20 cellular contexts compared by ENCODE assay signal in the genomic region with DNA sequence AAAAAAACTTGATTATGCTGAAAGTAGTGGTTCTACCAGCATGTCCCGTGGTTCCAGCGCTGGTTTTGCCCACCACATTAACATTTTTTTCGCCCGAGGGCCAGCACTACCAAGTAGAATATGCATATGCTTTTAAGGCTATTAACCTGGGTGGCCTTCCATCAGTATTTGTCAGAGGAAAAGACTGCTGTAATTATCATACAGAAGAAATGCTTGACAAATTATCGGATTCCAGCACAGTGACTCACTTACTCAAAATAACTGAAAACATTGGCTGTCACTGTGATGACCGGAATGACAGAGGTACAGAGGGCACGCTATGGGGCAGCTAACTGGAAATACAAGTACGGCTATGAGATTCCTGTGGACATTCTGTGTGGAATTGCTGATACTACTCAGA. TPM values are rescaled to one million over a fixed set of nuclear protein-coding genes. Genes with fewer than 3 reads are reported as not detected.
A peak's percentile ranks its signal among the peaks of the same experiment; 100 is the strongest.
DNase-seq lines count a peak whose midpoint lies in the region; ATAC-seq and TF ChIP-seq lines count a peak whose summit lies in the region.
"Had no signal": no experiment of that assay in that cellular context is flagged by ENCODE, and none has a peak within 500 bp of the region (broad histone marks: within the 10 kb centered on the region; RNA-seq: fewer than 3 reads in every experiment).

No MANE protein-coding gene starts in this region.

- H3K27me3 Mint-ChIP-seq in stimulated activated naive B cell treated with anti-CD40 and anti-IgM and Interleukin-4, amounts not matched to agents 10 μg/mL and 1 μg/mL and 100 μg/mL, for 72 hours, result no peaks in the 10 kb centered on the region
- H3K27me3 Mint-ChIP-seq: activated B cell treated with CpG ODN at 0.5 μM for 24 hours; stimulated activated memory B cell treated with anti-CD40 and anti-IgM and Interleukin-4, amounts not matched to agents 10 μg/mL and 1 μg/mL and 100 μg/mL, for 72 hours had no signal

- H4K8ac ChIP-seq in IMR-90 (ENCODE audit: low read depth in 2 of 2, low read length in 2 of 2) (no peak overlapping the region), mesenchymal stem cell (ENCODE audit: low read length) (no peak overlapping the region)

- in situ Hi-C loops in IMR-90 (cut with MboI; ENCODE audit: low sequenced_read_pairs), result no loop called here

- no peaks in the 10 kb centered on the region for H4K20me1 ChIP-seq in DND-41 (ENCODE audit: insufficient read depth, low read length)
- H4K20me1 ChIP-seq in IMR-90 (ENCODE audit: insufficient read depth, low read length), result no peaks in the 10 kb centered on the region

- POLR2A ChIA-PET in IMR-90 (lab: Charles Lee; ENCODE audit: unreplicated experiment), result no interaction called here

- H4K91ac ChIP-seq in IMR-90 (ENCODE audit: insufficient read depth, low read depth, low read length), result no peak overlapping the region
- H4K91ac ChIP-seq in mesenchymal stem cell (ENCODE audit: low read length), result no peak overlapping the region

- H3K4me3 ChIP-seq in DND-41 (ENCODE audit: low read depth in 1 of 2, low read length in 2 of 2), result no peak overlapping the region
- no peak overlapping the region for H3K4me3 ChIP-seq in IMR-90 (ENCODE audit: insufficient read depth, low read depth, low read length)
- H3K4me3 ChIP-seq in mesenchymal stem cell (ENCODE audit: insufficient read depth in 1 of 2, low read depth in 1 of 2, low read length in 2 of 2), result no peak overlapping the region
- H3K4me3 ChIP-seq: adrenal gland, heart right ventricle, upper lobe of right lung had no signal

- no peak overlapping the region for H3K23ac ChIP-seq in IMR-90 (ENCODE audit: low read depth, low read length)
- H3K23ac ChIP-seq in mesenchymal stem cell (ENCODE audit: low read length in 2 of 2), result no peak overlapping the region

- H3K56ac ChIP-seq in IMR-90 (ENCODE audit: extremely low read depth, insufficient read depth, low read length), result no peak overlapping the region

- CTCF ChIA-PET in IMR-90 (lab: Yijun Ruan, JAX), result no interaction called here

- H3K18ac ChIP-seq in IMR-90 (ENCODE audit: low read depth, low read length) (no peak overlapping the region), mesenchymal stem cell (ENCODE audit: low read depth in 1 of 2, low read length in 2 of 2) (no peak overlapping the region)

- H3K4ac ChIP-seq in IMR-90 (ENCODE audit: low read depth, low read length) (no peak overlapping the region), mesenchymal stem cell (ENCODE audit: low read depth in 1 of 2, low read length in 2 of 2) (no peak overlapping the region)

- H2AFZ ChIP-seq in DND-41 (ENCODE audit: low read depth, low read length), result no peak overlapping the region
- no peak overlapping the region for H2AFZ ChIP-seq in IMR-90 (replicated peaks; ENCODE audit: low read length, poor library complexity)
- H2AFZ ChIP-seq in mesenchymal stem cell (ENCODE audit: low read depth, low read length), result no peak overlapping the region

- H3K27ac ChIP-seq in DND-41 (ENCODE audit: low read length) (no peak overlapping the region), IMR-90 (ENCODE audit: insufficient read depth, low read length) (no peak overlapping the region), mesenchymal stem cell (ENCODE audit: low read length, poor library complexity, severe bottlenecking) (peak overlapping the region; percentile 62)
- H3K27ac ChIP-seq: adrenal gland, epithelial cell of prostate, heart right ventricle, upper lobe of right lung had no signal

- no peaks in the 10 kb centered on the region for H3K4me1 Mint-ChIP-seq in stimulated activated naive B cell treated with anti-CD40 and anti-IgM and Interleukin-4, amounts not matched to agents 10 μg/mL and 1 μg/mL and 100 μg/mL, for 72 hours
- H3K4me1 Mint-ChIP-seq: activated B cell treated with CpG ODN at 0.5 μM for 24 hours; stimulated activated memory B cell treated with anti-CD40 and anti-IgM and Interleukin-4, amounts not matched to agents 10 μg/mL and 1 μg/mL and 100 μg/mL, for 72 hours had no signal

- H3K27me3 ChIP-seq in DND-41 (ENCODE audit: insufficient read depth, low read length, poor library complexity) (no peaks in the 10 kb centered on the region), IMR-90 (ENCODE audit: control insufficient read depth, insufficient read depth, low read length) (no peaks in the 10 kb centered on the region), mesenchymal stem cell (ENCODE audit: control insufficient read depth in 1 of 2, insufficient read depth in 1 of 2, low read length in 2 of 2) (peaks cover 0 to 17% of the 10 kb centered on the region in 2 experiments)
- H3K27me3 ChIP-seq: adrenal gland, upper lobe of right lung had no signal

- H3K9me3 ChIP-seq in DND-41 (ENCODE audit: insufficient read depth, low read length, severe bottlenecking) (no peaks in the 10 kb centered on the region), IMR-90 (ENCODE audit: control insufficient read depth, insufficient read depth, low read length) (no peaks in the 10 kb centered on the region), mesenchymal stem cell (ENCODE audit: control insufficient read depth, low read length) (no peaks in the 10 kb centered on the region)
- H3K9me3 ChIP-seq: adrenal gland, heart right ventricle, upper lobe of right lung had no signal

- no peak overlapping the region for H3K4me3 Mint-ChIP-seq in stimulated activated naive B cell treated with anti-CD40 and anti-IgM and Interleukin-4, amounts not matched to agents 10 μg/mL and 1 μg/mL and 100 μg/mL, for 72 hours
- H3K4me3 Mint-ChIP-seq: activated B cell treated with CpG ODN at 0.5 μM for 24 hours; stimulated activated memory B cell treated with anti-CD40 and anti-IgM and Interleukin-4, amounts not matched to agents 10 μg/mL and 1 μg/mL and 100 μg/mL, for 72 hours had no signal

- TF ChIP-seq CTCF in DND-41 (IDR thresholded peaks at IDR 0.05; ENCODE audit: borderline replicate concordance, extremely low read depth, low read length, poor library complexity, severe bottlenecking) (no peak), IMR-90 (conservative IDR thresholded peaks at IDR 0.05; ENCODE audit: low read depth, low read length) (no peak)

- no peak overlapping the region for H2BK20ac ChIP-seq in IMR-90 (ENCODE audit: low read depth, low read length)

- H3K36me3 ChIP-seq in DND-41 (ENCODE audit: insufficient read depth, low read length), result peaks cover 35% of the 10 kb centered on the region
- H3K36me3 ChIP-seq in IMR-90 (ENCODE audit: control insufficient read depth, insufficient read depth, low read length), result peaks cover 3% of the 10 kb centered on the region
- H3K36me3 ChIP-seq in mesenchymal stem cell (ENCODE audit: control insufficient read depth in 1 of 2, insufficient read depth in 2 of 2, low read depth in 1 of 2, low read length in 2 of 2), result peaks cover 0 to 27% of the 10 kb centered on the region in 2 experiments

- H2BK5ac ChIP-seq in IMR-90 (ENCODE audit: low read depth, low read length, poor library complexity, severe bottlenecking) (no peak overlapping the region), mesenchymal stem cell (ENCODE audit: low read depth, low read length, poor library complexity, severe bottlenecking) (no peak overlapping the region)

- H3K4me2 ChIP-seq in DND-41 (ENCODE audit: insufficient read depth, low read length) (no peak overlapping the region), IMR-90 (ENCODE audit: low read depth, low read length) (no peak overlapping the region), mesenchymal stem cell (ENCODE audit: low read length, poor library complexity, severe bottlenecking) (peak overlapping the region; percentile 22)

- H3K4me1 ChIP-seq in DND-41 (ENCODE audit: insufficient read depth, low read length) (no peaks in the 10 kb centered on the region), IMR-90 (ENCODE audit: control insufficient read depth, insufficient read depth, low read length) (no peaks in the 10 kb centered on the region), mesenchymal stem cell (ENCODE audit: control insufficient read depth, insufficient read depth, low read depth, low read length) (peaks cover 6% of the 10 kb centered on the region)
- H3K4me1 ChIP-seq: adrenal gland, heart right ventricle, upper lobe of right lung had no signal

- H2AK5ac ChIP-seq in IMR-90 (ENCODE audit: low read depth, low read length) (no peak overlapping the region), mesenchymal stem cell (ENCODE audit: low read length, severe bottlenecking) (no peak overlapping the region)

- peaks cover 10 to 19% of the 10 kb centered on the region in 2 donors for H3K36me3 Mint-ChIP-seq in stimulated activated naive B cell treated with anti-CD40 and anti-IgM and Interleukin-4, amounts not matched to agents 10 μg/mL and 1 μg/mL and 100 μg/mL, for 72 hours

- H2BK12ac ChIP-seq in mesenchymal stem cell (ENCODE audit: low read length in 2 of 2), result no peak overlapping the region

- intact Hi-C loops in IMR-90 (cut with micrococcal nuclease), result no loop called here

- no peaks in the 10 kb centered on the region for H3K9me1 ChIP-seq in IMR-90 (ENCODE audit: insufficient read depth, low read length)

- no peaks in the 10 kb centered on the region for H3K9me3 Mint-ChIP-seq in stimulated activated naive B cell treated with anti-CD40 and anti-IgM and Interleukin-4, amounts not matched to agents 10 μg/mL and 1 μg/mL and 100 μg/mL, for 72 hours
- H3K9me3 Mint-ChIP-seq: activated B cell treated with CpG ODN at 0.5 μM for 24 hours; stimulated activated memory B cell treated with anti-CD40 and anti-IgM and Interleukin-4, amounts not matched to agents 10 μg/mL and 1 μg/mL and 100 μg/mL, for 72 hours had no signal

- 54% methylated on average over 3 of the region's 8 CpGs; no CpG with 5 or more reads in 1 of the 2 experiments for WGBS in IMR-90 (ENCODE audit: extremely low coverage in 2 of 2, insufficient read length in 1 of 2), 2 experiments
- 25% methylated on average over 3 of the region's 8 CpGs for WGBS in mesenchymal stem cell

- H4K5ac ChIP-seq in IMR-90 (ENCODE audit: low read depth, low read length), result no peak overlapping the region

- no peak overlapping the region for H2AK9ac ChIP-seq in IMR-90 (replicated peaks; ENCODE audit: low read depth, low read length, poor library complexity)

- ATAC-seq in DND-41 (ENCODE audit: insufficient read depth, low read depth) (peak; percentile 31; the same call in 2 of the 3 replicates), IMR-90 (ENCODE audit: low read depth) (no peak), HG02840 (IDR thresholded peaks at IDR 0.05; ENCODE audit: low FRiP score, unreplicated experiment) (no peak), GM18873 (IDR thresholded peaks at IDR 0.05; ENCODE audit: low FRiP score, unreplicated experiment) (no peak)
- no peak for ATAC-seq in stimulated activated naive B cell treated with anti-CD40 and anti-IgM and Interleukin-4, amounts not matched to agents 10 μg/mL and 1 μg/mL and 100 μg/mL, for 72 hours (replicated peaks)
- ATAC-seq: heart right ventricle; left cardiac atrium; stimulated activated memory B cell treated with anti-CD40 and anti-IgM and Interleukin-4, amounts not matched to agents 10 μg/mL and 1 μg/mL and 100 μg/mL, for 72 hours; upper lobe of right lung had no signal

- H2BK15ac ChIP-seq in IMR-90 (ENCODE audit: low read depth, low read length) (no peak overlapping the region), mesenchymal stem cell (ENCODE audit: low read depth, poor library complexity, severe bottlenecking) (no peak overlapping the region)

- no peaks in the 10 kb centered on the region for H3K79me1 ChIP-seq in IMR-90 (ENCODE audit: low read depth in 1 of 2, low read length in 2 of 2)
- no peaks in the 10 kb centered on the region for H3K79me1 ChIP-seq in mesenchymal stem cell (replicated peaks; ENCODE audit: low read length, poor library complexity, severe bottlenecking)

- H3K27ac Mint-ChIP-seq in stimulated activated naive B cell treated with anti-CD40 and anti-IgM and Interleukin-4, amounts not matched to agents 10 μg/mL and 1 μg/mL and 100 μg/mL, for 72 hours, result no peak overlapping the region
- H3K27ac Mint-ChIP-seq: activated B cell treated with CpG ODN at 0.5 μM for 24 hours; stimulated activated memory B cell treated with anti-CD40 and anti-IgM and Interleukin-4, amounts not matched to agents 10 μg/mL and 1 μg/mL and 100 μg/mL, for 72 hours had no signal

- TF ChIP-seq RAD21 in IMR-90 (IDR thresholded peaks at IDR 0.05; ENCODE audit: low read length), result no peak

- H3K9ac ChIP-seq in DND-41 (ENCODE audit: low read depth, low read length), result no peak overlapping the region
- no peak overlapping the region for H3K9ac ChIP-seq in IMR-90 (ENCODE audit: low read depth, low read length)
- no peak overlapping the region for H3K9ac ChIP-seq in mesenchymal stem cell (ENCODE audit: low read length)

- H3K14ac ChIP-seq in IMR-90 (replicated peaks; ENCODE audit: low read depth, low read length) (no peak overlapping the region), mesenchymal stem cell (ENCODE audit: low read length in 2 of 2) (no peak overlapping the region)

- TF ChIP-seq POLR2A in IMR-90 (IDR thresholded peaks at IDR 0.05; ENCODE audit: low read depth, low read length), result no peak

- BruUV-seq in IMR-90 (replicated peaks; lab: Mats Ljungman, UMichigan), result no TSS peak

- no peak for DNase-seq in DND-41
- peak; percentile 3 for DNase-seq in IMR-90
- DNase-seq in dermis blood vessel endothelial cell, result peak; percentile 64
- peak; percentile 2 for DNase-seq in mesenchymal stem cell
- no peak for DNase-seq in KG1 (lab: John Stamatoyannopoulos, UW)
- DNase-seq in stimulated activated naive B cell treated with anti-CD40 and anti-IgM and Interleukin-4, amounts not matched to agents 10 μg/mL and 1 μg/mL and 100 μg/mL, for 72 hours, result no peak
- DNase-seq: activated B cell treated with CpG ODN at 0.5 μM for 24 hours; activated CD8-positive, alpha-beta memory T cell treated with anti-CD3 and anti-CD28 coated beads for 24 hours; adrenal gland; heart right ventricle; left cardiac atrium; NCI-H2081 treated with DMSO at 0.1 percent for 48 hours; NCI-H524 treated with DMSO at 0.1 percent for 48 hours; small intestine; upper lobe of right lung had no signal

- dilution Hi-C loops in IMR-90 (cut with HindIII; ENCODE audit: low sequenced_read_pairs, unreplicated experiment), result no loop called here

- no peak overlapping the region for H2BK120ac ChIP-seq in IMR-90 (ENCODE audit: low read depth, low read length)
- no peak overlapping the region for H2BK120ac ChIP-seq in mesenchymal stem cell (ENCODE audit: low read depth, low read length)

- no peaks in the 10 kb centered on the region for H3K79me2 ChIP-seq in DND-41 (ENCODE audit: insufficient read depth, low read length)

RNA-seq across cellular contexts. Expression of a gene that starts 34.6 kb away (rescaled TPM):
- 48.0 and 48.9 TPM in 2 replicates for total RNA-seq in IMR-90 (2012; rRNA removed)
- polyA plus RNA-seq in IMR-90 (2012; rRNA removed), result 20.4 and 25.7 TPM in 2 replicates
- 20.1 and 38.6 TPM in 2 replicates for polyA plus RNA-seq in IMR-90 (2012; cell fraction: cytosol; rRNA removed)
- 14.3 and 16.4 TPM in 2 replicates for polyA plus RNA-seq in IMR-90 (2012; cell fraction: nucleus; rRNA removed; ENCODE audit: low replicate concordance)
- 21.3 and 27.7 TPM in 2 replicates for total RNA-seq in dermis blood vessel endothelial cell
- polyA plus RNA-seq in mesenchymal stem cell (2013, experiment 1 of 2), result 7.4 TPM
- polyA plus RNA-seq in mesenchymal stem cell (2013, experiment 2 of 2), result 8.2 TPM

RNA-seq across cellular contexts. Expression of a gene that starts 41.1 kb away (rescaled TPM):
- total RNA-seq in IMR-90 (2012; rRNA removed) (not detected in 2 replicates), dermis blood vessel endothelial cell (not detected in 2 replicates)
- not detected in 2 replicates for polyA plus RNA-seq in IMR-90 (2012; rRNA removed)
- not detected in 2 replicates for polyA plus RNA-seq in IMR-90 (2012; cell fraction: cytosol; rRNA removed)
- polyA plus RNA-seq in IMR-90 (2012; cell fraction: nucleus; rRNA removed; ENCODE audit: low replicate concordance), result not detected in 2 replicates
- polyA plus RNA-seq in mesenchymal stem cell (2013, experiment 1 of 2), result not detected
- polyA plus RNA-seq in mesenchymal stem cell (2013, experiment 2 of 2), result not detected
- total RNA-seq: osteocyte had no signal

Comparison
In these comparisons a context has a peak if more than half of its experiments do, and no peak if none do; other contexts are left out.
1. DNase-seq: peak in IMR-90 (single experiment), dermis blood vessel endothelial cell (single experiment) and mesenchymal stem cell (single experiment); none in DND-41 (single experiment), KG1 (single experiment) and stimulated activated naive B cell treated with anti-CD40 and anti-IgM and Interleukin-4, amounts not matched to agents 10 μg/mL and 1 μg/mL and 100 μg/mL, for 72 hours (single experiment).